In the genomic region with DNA sequence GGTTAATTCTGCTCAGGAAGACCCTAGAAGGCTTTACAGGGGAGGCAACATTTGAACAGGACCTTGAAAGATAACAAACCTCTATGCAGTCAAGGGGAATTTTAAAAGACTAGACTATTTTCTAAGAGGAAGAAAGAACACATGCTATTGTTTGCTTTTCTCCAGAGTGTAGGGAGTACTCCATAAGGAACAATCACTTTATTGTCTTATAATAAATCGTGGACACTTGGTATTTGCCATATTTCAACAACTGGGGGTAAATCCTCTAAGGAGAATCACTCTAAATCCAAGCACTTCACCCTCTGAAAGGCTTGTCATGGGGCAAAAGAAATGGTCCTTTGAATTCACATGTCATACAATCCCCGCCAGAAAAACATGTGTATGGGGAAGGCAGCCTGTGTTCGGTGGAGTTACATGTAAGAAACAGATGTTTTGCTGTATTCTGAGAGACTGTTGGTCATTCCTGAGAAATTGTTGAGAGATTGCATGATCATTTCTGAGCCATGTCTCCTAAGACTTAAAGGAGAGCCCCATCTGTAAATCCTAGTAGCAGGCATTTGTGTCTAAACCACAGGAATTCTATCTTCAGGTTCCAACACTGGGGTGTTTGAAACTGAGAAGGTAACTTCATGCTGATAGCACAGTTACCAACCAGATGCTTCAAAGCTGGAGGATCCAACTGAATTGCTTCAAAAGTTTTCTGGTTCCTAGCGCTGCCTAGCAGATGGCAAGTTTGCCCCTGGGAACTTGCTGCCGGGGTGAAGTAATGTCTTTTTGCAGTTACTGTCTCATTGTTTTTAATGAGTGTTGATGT, we compare ENCODE assay signal across 18 cellular contexts.
DNase-seq lines count a peak whose midpoint lies in the region; ATAC-seq and TF ChIP-seq lines count a peak whose summit lies in the region.
"Had no signal": no experiment of that assay in that cellular context is flagged by ENCODE, and none has a peak within 500 bp of the region (broad histone marks: within the 10 kb centered on the region; RNA-seq: fewer than 3 reads in every experiment).

No MANE protein-coding gene starts in this region.

- in situ Hi-C loops in mammary epithelial cell (cut with MboI; ENCODE audit: low sequenced_read_pairs in 2 of 2) = no loop called here

- H3K27ac ChIP-seq in SK-N-SH (ENCODE audit: low read depth in 2 of 2, low read length in 1 of 2) = peak overlapping the region; percentile 23 to 48; a peak in 2 of 4 replicates
- H3K27ac ChIP-seq in mammary epithelial cell (ENCODE audit: insufficient read depth, low read depth, low read length) = no peak overlapping the region
- H3K27ac ChIP-seq: gastrocnemius medialis, sigmoid colon had no signal

- no peaks in the 10 kb centered on the region for H3K27me3 ChIP-seq in SK-N-SH (ENCODE audit: insufficient read depth)
- H3K27me3 ChIP-seq in mammary epithelial cell (ENCODE audit: insufficient read depth, low read length) = no peaks in the 10 kb centered on the region
- H3K27me3 ChIP-seq: gastrocnemius medialis, sigmoid colon had no signal

- H3K4me3 ChIP-seq in SK-N-SH (ENCODE audit: low read depth in 2 of 2, low read length in 1 of 2) (no peak overlapping the region), mammary epithelial cell (replicated peaks in 1 of 3; ENCODE audit: insufficient read depth in 1 of 3, low read depth in 2 of 3, low read length in 3 of 3) (no peak overlapping the region)
- H3K4me3 ChIP-seq: gastrocnemius medialis, HAP-1, sigmoid colon had no signal

- H3F3A ChIP-seq in SK-N-SH (replicated peaks; ENCODE audit: insufficient read depth) = no peaks in the 10 kb centered on the region

- H2AFZ ChIP-seq in SK-N-SH (ENCODE audit: low read depth) = no peak overlapping the region
- no peak overlapping the region for H2AFZ ChIP-seq in mammary epithelial cell (ENCODE audit: low read depth, low read length)

- H3K36me3 ChIP-seq in SK-N-SH (replicated peaks in 1 of 2; ENCODE audit: control insufficient read depth in 1 of 2, insufficient read depth in 2 of 2, low read length in 1 of 2) (peaks cover 0 to 26% of the 10 kb centered on the region in 2 experiments), mammary epithelial cell (ENCODE audit: insufficient read depth, low read length) (no peaks in the 10 kb centered on the region)
- H3K36me3 ChIP-seq: gastrocnemius medialis, HAP-1, sigmoid colon had no signal

- POLR2A ChIA-PET in SK-N-SH (lab: Yijun Ruan, JAX) = no interaction called here

- no peaks in the 10 kb centered on the region for H3K9me2 ChIP-seq in SK-N-SH

- dilution Hi-C loops in mammary epithelial cell (cut with HindIII; ENCODE audit: low sequenced_read_pairs) = no loop called here

- BruUV-seq in mammary epithelial cell (replicated peaks; lab: Mats Ljungman, UMichigan) = no TSS peak

- peak; percentile 23 for DNase-seq in ELR (ENCODE audit: low read depth)
- no peak for DNase-seq in SK-N-SH
- peak; percentile 74 for DNase-seq in foreskin melanocyte
- no peak for DNase-seq in sciatic nerve (ENCODE audit: low spot score)
- no peak for DNase-seq in mammary epithelial cell
- no peak for DNase-seq in NCI-H2107 (lab: John Stamatoyannopoulos, UW)
- no peak for DNase-seq in T-helper 2 cell
- DNase-seq: activated CD4-positive, alpha-beta memory T cell treated with anti-CD3 and anti-CD28 coated beads for 36 hours; aorta; CD4-positive, alpha-beta memory T cell; gastrocnemius medialis; immature natural killer cell; naive B cell; NCI-H2029; sigmoid colon; stimulated activated naive CD4-positive, alpha-beta T cell treated with Interleukin-2 at 50 U/mL for 16 hours had no signal

- TF ChIP-seq RAD21 in SK-N-SH (IDR thresholded peaks at IDR 0.05; ENCODE audit: low read length) = no peak

- H3K9me3 ChIP-seq in SK-N-SH (no peaks in the 10 kb centered on the region; the same call in 1 of the 2 replicates), mammary epithelial cell (replicated peaks; ENCODE audit: insufficient read depth, low read length) (no peaks in the 10 kb centered on the region)
- H3K9me3 ChIP-seq: gastrocnemius medialis, HAP-1, sigmoid colon had no signal

- no peak overlapping the region for H3K4me2 ChIP-seq in SK-N-SH
- no peak overlapping the region for H3K4me2 ChIP-seq in mammary epithelial cell (ENCODE audit: insufficient read depth, low read depth, low read length)

- no peak for TF ChIP-seq EP300 in SK-N-SH (IDR thresholded peaks at IDR 0.05; ENCODE audit: borderline replicate concordance in 1 of 2, low read depth in 1 of 2, low read length in 1 of 2)

- TF ChIP-seq CTCF in SK-N-SH (IDR thresholded peaks at IDR 0.05) = no peak
- no peak for TF ChIP-seq CTCF in mammary epithelial cell (conservative IDR thresholded peaks at IDR 0.05 in 1 of 2, IDR thresholded peaks at IDR 0.05 in 1 of 2; ENCODE audit: extremely low read depth in 1 of 2, insufficient read depth in 1 of 2, low read depth in 1 of 2, low read length in 2 of 2)

- H3K4me1 ChIP-seq in SK-N-SH (ENCODE audit: control insufficient read depth in 1 of 2, insufficient read depth in 2 of 2, low read depth in 1 of 2, low read length in 1 of 2) = peaks cover 0 to 8% of the 10 kb centered on the region in 2 experiments; a peak in 1 of 4 replicates
- H3K4me1 ChIP-seq in mammary epithelial cell (ENCODE audit: insufficient read depth, low read length) = no peaks in the 10 kb centered on the region
- H3K4me1 ChIP-seq: gastrocnemius medialis, HAP-1, sigmoid colon had no signal

- CTCF ChIA-PET in SK-N-SH (lab: Yijun Ruan, JAX) (no interaction called here), mammary epithelial cell (lab: Charles Lee; ENCODE audit: low non-redundant PET) (no interaction called here)

- H3K79me2 ChIP-seq in SK-N-SH (ENCODE audit: insufficient read depth) = no peaks in the 10 kb centered on the region
- H3K79me2 ChIP-seq in mammary epithelial cell (ENCODE audit: insufficient read depth, low read length) = no peaks in the 10 kb centered on the region

- ATAC-seq in sciatic nerve = peak; percentile 72
- no peak for ATAC-seq in GM18861 (IDR thresholded peaks at IDR 0.05; ENCODE audit: unreplicated experiment)
- ATAC-seq: gastrocnemius medialis had no signal

- H4K20me1 ChIP-seq in SK-N-SH (ENCODE audit: insufficient read depth) = no peaks in the 10 kb centered on the region
- H4K20me1 ChIP-seq in mammary epithelial cell (ENCODE audit: insufficient read depth, low read length) = no peaks in the 10 kb centered on the region

- WGBS in SK-N-SH (ENCODE audit: low lambda C conversion rate) = 75% methylated on average over 5 of the region's 5 CpGs
- WGBS in mammary epithelial cell (ENCODE audit: low coverage, missing lambda C conversion rate) = 73% methylated on average over 5 of the region's 5 CpGs

- no peak overlapping the region for H3K9ac ChIP-seq in SK-N-SH
- no peak overlapping the region for H3K9ac ChIP-seq in mammary epithelial cell (ENCODE audit: insufficient read depth, low read length)

- intact Hi-C loops in sciatic nerve (cut with DNase I) (no loop called here), mammary epithelial cell (cut with micrococcal nuclease) (no loop called here)

TF ChIP-seq in SK-N-SH, 30 proteins besides CTCF, POLR2A, EP300 and RAD21:
- peak; percentile 45 for TF ChIP-seq TCF12 (IDR thresholded peaks at IDR 0.05)
- TF ChIP-seq POLR2AphosphoS5 (IDR thresholded peaks at IDR 0.05; ENCODE audit: low read depth, low read length) = no peak
- 0 out of 2 replicates have a peak, but pooled peaks have one; percentile 14 for TF ChIP-seq TEAD4 (IDR thresholded peaks at IDR 0.05; ENCODE audit: borderline replicate concordance, insufficient read depth)

Comparison
In these comparisons a context has a peak if more than half of its experiments do, and no peak if none do; other contexts are left out.
1. DNase-seq: peak in ELR (single experiment) and foreskin melanocyte (single experiment); none in SK-N-SH (single experiment), sciatic nerve (single experiment), mammary epithelial cell (single experiment), NCI-H2107 (single experiment) and T-helper 2 cell (0 of 5).